In the genomic region with DNA sequence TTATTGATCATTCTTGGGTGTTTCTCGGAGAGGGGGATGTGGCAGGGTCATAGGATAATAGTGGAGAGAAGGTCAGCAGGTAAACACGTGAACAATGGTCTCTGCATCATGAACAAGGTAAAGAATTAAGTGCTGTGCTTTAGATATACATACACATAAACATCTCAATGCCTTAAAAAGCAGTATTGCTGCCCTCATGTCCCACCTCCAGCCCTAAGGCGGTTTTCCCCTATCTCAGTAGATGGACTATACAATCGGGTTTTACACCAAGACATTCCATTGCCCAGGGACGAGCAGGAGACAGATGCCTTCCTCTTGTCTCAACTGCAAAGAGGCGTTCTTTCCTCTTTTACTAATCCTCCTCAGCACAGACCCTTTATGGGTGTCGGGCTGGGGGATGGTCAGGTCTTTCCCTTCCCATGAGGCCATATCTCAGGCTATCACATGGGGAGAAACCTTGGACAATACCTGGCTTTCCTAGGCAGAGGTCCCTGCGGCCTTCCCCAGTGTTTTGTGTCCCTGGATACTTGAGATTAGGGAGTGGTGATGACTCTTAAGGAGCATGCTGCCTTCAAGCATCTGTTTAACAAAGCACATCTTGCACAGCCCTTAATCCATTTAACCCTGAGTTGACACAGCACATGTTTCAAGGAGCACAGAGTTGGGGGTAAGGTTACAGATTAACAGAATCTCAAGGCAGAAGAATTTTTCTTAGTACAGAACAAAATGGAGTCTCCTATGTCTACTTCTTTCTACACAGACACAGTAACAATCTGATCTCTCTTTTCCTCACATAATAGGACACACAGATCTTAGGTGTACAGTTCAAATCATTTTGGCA, we compare ENCODE assay signal across 7 cellular contexts. TPM values are rescaled to one million over a fixed set of nuclear protein-coding genes. Genes with fewer than 3 reads are reported as not detected.
DNase-seq lines count a peak whose midpoint lies in the region; TF ChIP-seq lines count a peak whose summit lies in the region.
"Not testable (repeated sequence)": the region's sequence is repeated elsewhere in the genome, so short reads cannot be mapped to it uniquely, and the experiment has no call there.

No MANE protein-coding gene starts in this region.

- not testable (repeated sequence) for TF ChIP-seq POLR2A in stomach (IDR thresholded peaks at IDR 0.05)

- not testable (repeated sequence) for TF ChIP-seq CTCF in colonic mucosa (IDR thresholded peaks at IDR 0.05); right atrium auricular region (IDR thresholded peaks at IDR 0.05); neural progenitor cell (IDR thresholded peaks at IDR 0.05); stomach (IDR thresholded peaks at IDR 0.05)

- H2AFZ ChIP-seq in neural progenitor cell (replicated peaks), result not testable (repeated sequence)

- H3K79me2 ChIP-seq in neural progenitor cell (ENCODE audit: low read depth), result not testable (repeated sequence)

- not testable (repeated sequence) for H3K9me3 Mint-ChIP-seq in activated naive CD4-positive, alpha-beta T cell treated with anti-CD3 and anti-CD28 coated beads, Interleukin-2, amount 50 U/mL, for 24 hours; neural progenitor cell

- H3K27me3 ChIP-seq in HAP-1 (ENCODE audit: low read depth); colonic mucosa; right atrium auricular region; neural progenitor cell; stomach: not testable (repeated sequence)

- not testable (repeated sequence) for H3K9me3 ChIP-seq in HAP-1; colonic mucosa; right atrium auricular region; neural progenitor cell (ENCODE audit: low read depth); stomach

- WGBS in stomach, 5 donors, result 41 to 70% (median 53%) methylated on average over 8 of the region's 8 CpGs

- H3K27ac Mint-ChIP-seq in activated naive CD4-positive, alpha-beta T cell treated with anti-CD3 and anti-CD28 coated beads, Interleukin-2, amount 50 U/mL, for 24 hours, result peak overlapping the region; percentile 52
- H3K27ac Mint-ChIP-seq in neural progenitor cell, result not testable (repeated sequence)

- H3K4me3 ChIP-seq in HAP-1, colonic mucosa, right atrium auricular region, neural progenitor cell, stomach: not testable (repeated sequence)

- H3K36me3 Mint-ChIP-seq in activated naive CD4-positive, alpha-beta T cell treated with anti-CD3 and anti-CD28 coated beads, Interleukin-2, amount 50 U/mL, for 24 hours; neural progenitor cell: not testable (repeated sequence)

- H3K9ac ChIP-seq in colonic mucosa (ENCODE audit: low read depth in 2 of 2, low read length in 2 of 2), result peak overlapping the region in 1 of 2 donors; percentile 80
- H3K9ac ChIP-seq in neural progenitor cell, result not testable (repeated sequence)

- not testable (repeated sequence) for TF ChIP-seq EP300 in stomach (IDR thresholded peaks at IDR 0.05)

- H3K36me3 ChIP-seq in HAP-1 (replicated peaks); colonic mucosa; right atrium auricular region; neural progenitor cell; stomach: not testable (repeated sequence)

- H3K27ac ChIP-seq in colonic mucosa (peak overlapping the region; percentile 92), right atrium auricular region (peak overlapping the region; percentile 83 to 96), stomach (peak overlapping the region; percentile 66 to 82 (median 79))
- not testable (repeated sequence) for H3K27ac ChIP-seq in neural progenitor cell

- intact Hi-C loops in colonic mucosa (cut with DNase I); stomach (cut with DNase I; ENCODE audit: low total_unique reads): not testable (repeated sequence)

- not testable (repeated sequence) for H4K20me1 ChIP-seq in neural progenitor cell (ENCODE audit: low read depth)

- peaks cover 19% of the 10 kb centered on the region for H3K4me1 Mint-ChIP-seq in activated naive CD4-positive, alpha-beta T cell treated with anti-CD3 and anti-CD28 coated beads, Interleukin-2, amount 50 U/mL, for 24 hours
- H3K4me1 Mint-ChIP-seq in neural progenitor cell, result peaks cover 26% of the 10 kb centered on the region

- peak overlapping the region; percentile 64 for H3K4me2 ChIP-seq in neural progenitor cell

- peak; percentile 14 to 66 for DNase-seq in HAP-1 (ENCODE audit: low spot score in 2 of 2)
- peak; percentile 76 for DNase-seq in NCI-H82 treated with DMSO at 0.1 percent for 48 hours (lab: John Stamatoyannopoulos, UW; ENCODE audit: unreplicated experiment)
- DNase-seq in colonic mucosa; right atrium auricular region (ENCODE audit: low spot score); neural progenitor cell (ENCODE audit: low spot score); stomach: not testable (repeated sequence)

- peaks cover 31% of the 10 kb centered on the region for H3K4me1 ChIP-seq in HAP-1
- H3K4me1 ChIP-seq in colonic mucosa, result peaks cover 17% of the 10 kb centered on the region
- H3K4me1 ChIP-seq in right atrium auricular region, result peaks cover 0 to 60% of the 10 kb centered on the region in 2 donors
- H3K4me1 ChIP-seq in neural progenitor cell, result peaks cover 29% of the 10 kb centered on the region
- peaks cover 24 to 67% (median 33%) of the 10 kb centered on the region in 4 donors for H3K4me1 ChIP-seq in stomach

- H3F3A ChIP-seq in neural progenitor cell (ENCODE audit: low read depth), result peaks cover 25% of the 10 kb centered on the region

- in situ Hi-C loops in HAP-1 (cut with MboI; ENCODE audit: low sequenced_read_pairs), result not testable (repeated sequence)

- not testable (repeated sequence) for H3K4me3 Mint-ChIP-seq in activated naive CD4-positive, alpha-beta T cell treated with anti-CD3 and anti-CD28 coated beads, Interleukin-2, amount 50 U/mL, for 24 hours; neural progenitor cell

- H3K27me3 Mint-ChIP-seq in activated naive CD4-positive, alpha-beta T cell treated with anti-CD3 and anti-CD28 coated beads, Interleukin-2, amount 50 U/mL, for 24 hours; neural progenitor cell (ENCODE audit: insufficient read depth, low read depth): not testable (repeated sequence)

RNA-seq across cellular contexts. Expression of a gene that starts 13.7 kb away (rescaled TPM):
- total RNA-seq in colonic mucosa (100 to 1,000 TPM; 211 to 295 TPM), right atrium auricular region (100 to 1,000 TPM; 145 to 174 TPM), neural progenitor cell (ENCODE audit: low replicate concordance) (40.9 and 76.7 TPM in 2 replicates), stomach (100 to 1,000 TPM in 2 of 5 donors, 10 to 100 TPM in 3; 34.4 to 116 (median 78.8) TPM)
- polyA plus RNA-seq in stomach, result 10 to 100 TPM; 23.1 to 34.0 (median 28.8) TPM

RNA-seq across cellular contexts. Expression of a gene that starts 38.7 kb away (rescaled TPM):
- total RNA-seq in colonic mucosa (100 to 1,000 TPM; 120 to 201 TPM), right atrium auricular region (100 to 1,000 TPM in 1 of 2 donors, 10 to 100 TPM in 1; 75.9 to 116 TPM), neural progenitor cell (ENCODE audit: low replicate concordance) (32.3 and 60.1 TPM in 2 replicates), stomach (100 to 1,000 TPM in 3 of 5 donors, 10 to 100 TPM in 2; 44.2 to 110 (median 104) TPM)
- 10 to 100 TPM; 38.5 to 56.6 (median 40.7) TPM for polyA plus RNA-seq in stomach
